1 cellular context compared by ENCODE assay signal in the genomic region with DNA sequence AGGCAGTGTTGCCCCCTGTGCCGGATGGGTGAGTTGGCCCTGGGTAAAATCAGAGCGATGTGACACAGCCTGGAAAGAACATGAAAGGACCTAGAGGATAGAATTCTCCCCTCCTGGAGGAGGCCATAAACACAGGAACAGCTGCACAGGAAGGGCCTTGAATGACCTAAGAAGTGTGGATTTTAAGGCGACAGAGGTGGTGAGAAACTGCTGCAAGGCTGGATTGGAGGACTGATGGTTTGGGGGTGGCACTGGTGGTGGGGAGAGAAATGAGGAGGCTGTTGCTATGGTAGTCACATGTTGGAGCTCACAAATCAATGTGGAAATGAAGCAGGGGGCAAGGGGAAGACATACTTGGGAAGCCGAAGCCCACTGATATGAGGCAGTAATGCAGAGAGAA.
TF ChIP-seq lines count a peak whose summit lies in the region.

No MANE protein-coding gene starts in this region.

TF ChIP-seq in H1, 55 proteins besides CTCF, POLR2A, EP300 and RAD21:
- no peak for TF ChIP-seq SP2 (IDR thresholded peaks at IDR 0.05; ENCODE audit: low read length)
- no peak for TF ChIP-seq SP4 (IDR thresholded peaks at IDR 0.05; ENCODE audit: low read length)
- no peak for TF ChIP-seq GABPA (IDR thresholded peaks at IDR 0.05; ENCODE audit: borderline replicate concordance, insufficient read depth, low read length)
- TF ChIP-seq SIRT6 (IDR thresholded peaks at IDR 0.05; ENCODE audit: low read length): no peak
- no peak for TF ChIP-seq KDM1A (IDR thresholded peaks at IDR 0.05; ENCODE audit: borderline replicate concordance, low read length)
- no peak for TF ChIP-seq POU5F1 (IDR thresholded peaks at IDR 0.05; ENCODE audit: low read depth, low read length)
- no peak for TF ChIP-seq TCF12 (IDR thresholded peaks at IDR 0.05; ENCODE audit: low read depth, low read length)
